8 cellular contexts compared by ENCODE assay signal in genomic region chr17:1998426-1998784, GRCh38. TPM values are rescaled to one million over a fixed set of nuclear protein-coding genes. Genes with fewer than 3 reads are reported as not detected.
A peak's percentile ranks its signal among the peaks of the same experiment; 100 is the strongest.
DNase-seq lines count a peak whose midpoint lies in the region; ATAC-seq and TF ChIP-seq lines count a peak whose summit lies in the region.
"Had no signal": no experiment of that assay in that cellular context is flagged by ENCODE, and none has a peak within 500 bp of the region (broad histone marks: within the 10 kb centered on the region; RNA-seq: fewer than 3 reads in every experiment).

No MANE protein-coding gene starts in this region.

- H3F3A ChIP-seq in GM23338 (replicated peaks; ENCODE audit: low read depth): no peaks in the 10 kb centered on the region

- H3K4me2 ChIP-seq in GM23338: peak overlapping the region; percentile 78

- peak overlapping the region; percentile 28; the same call in 1 of the 2 replicates for H2AFZ ChIP-seq in GM23338

- H3K9ac ChIP-seq in iPS-15b (ENCODE audit: low read depth, low read length) (no peak overlapping the region), skeletal muscle tissue (ENCODE audit: low read depth in 1 of 3, low read length in 3 of 3) (peak overlapping the region in 1 of 3 donors; percentile 54)

- H3K27ac Mint-ChIP-seq in GM23338 (no peak overlapping the region), HFFc6 (no peak overlapping the region)

- DNase-seq in GM23338 (ENCODE audit: low spot score): peak; percentile 45
- no peak for DNase-seq in HFFc6
- no peak for DNase-seq in NCI-H2227 treated with DMSO at 0.1 percent for 48 hours (lab: John Stamatoyannopoulos, UW)
- DNase-seq: MG63 had no signal

- peak; percentile 14 for ATAC-seq in GM23338
- ATAC-seq in HG03097 (IDR thresholded peaks at IDR 0.05; ENCODE audit: low FRiP score, unreplicated experiment): no peak

- H3K4me3 ChIP-seq in GM23338: peak overlapping the region; percentile 66
- H3K4me3 ChIP-seq in iPS-15b (ENCODE audit: low read depth, low read length): peak overlapping the region; percentile 18
- peak overlapping the region in 1 of 3 donors; percentile 52 for H3K4me3 ChIP-seq in skeletal muscle tissue (ENCODE audit: low read length in 3 of 3)
- H3K4me3 ChIP-seq: MG63 had no signal

- no peaks in the 10 kb centered on the region for H3K79me2 ChIP-seq in GM23338 (replicated peaks; ENCODE audit: insufficient read depth)

- H3K27me3 ChIP-seq in GM23338 (ENCODE audit: insufficient read depth): peaks cover 33% of the 10 kb centered on the region
- H3K27me3 ChIP-seq in iPS-15b (ENCODE audit: control insufficient read depth, insufficient read depth, low read length): peaks cover 14% of the 10 kb centered on the region
- H3K27me3 ChIP-seq in skeletal muscle tissue (ENCODE audit: control insufficient read depth in 3 of 3, insufficient read depth in 3 of 3, low read length in 3 of 3): no peaks in the 10 kb centered on the region
- H3K27me3 ChIP-seq: MG63 had no signal

- no peaks in the 10 kb centered on the region for H3K36me3 ChIP-seq in GM23338 (ENCODE audit: insufficient read depth)
- H3K36me3 ChIP-seq in iPS-15b (ENCODE audit: control insufficient read depth, insufficient read depth, low read length): no peaks in the 10 kb centered on the region
- H3K36me3 ChIP-seq in skeletal muscle tissue (ENCODE audit: control insufficient read depth in 3 of 3, insufficient read depth in 3 of 3, low read length in 3 of 3): no peaks in the 10 kb centered on the region
- H3K36me3 ChIP-seq: MG63 had no signal

- H3K9me3 ChIP-seq in iPS-15b (ENCODE audit: control insufficient read depth, insufficient read depth, low read length) (no peaks in the 10 kb centered on the region), skeletal muscle tissue (ENCODE audit: control insufficient read depth in 3 of 3, low read length in 3 of 3) (no peaks in the 10 kb centered on the region)
- H3K9me3 ChIP-seq: MG63 had no signal

- no peak overlapping the region for H3K4me3 Mint-ChIP-seq in GM23338
- H3K4me3 Mint-ChIP-seq in HFFc6: no peak overlapping the region

- no peak overlapping the region for H3K27ac ChIP-seq in GM23338 (ENCODE audit: low read depth)
- H3K27ac ChIP-seq in angular gyrus (ENCODE audit: low read depth, low read length): peak overlapping the region; percentile 30
- H3K27ac ChIP-seq in skeletal muscle tissue (ENCODE audit: low read depth, low read length): peak overlapping the region; percentile 89

- no peaks in the 10 kb centered on the region for H3K9me2 ChIP-seq in GM23338 (ENCODE audit: insufficient read depth)

- H3K4me1 Mint-ChIP-seq in GM23338 (peaks cover 31% of the 10 kb centered on the region), HFFc6 (ENCODE audit: low read depth) (peaks cover 21% of the 10 kb centered on the region)

- H3K36me3 Mint-ChIP-seq in GM23338 (ENCODE audit: low read depth): no peaks in the 10 kb centered on the region
- no peaks in the 10 kb centered on the region for H3K36me3 Mint-ChIP-seq in HFFc6 (ENCODE audit: low read depth)

- no peaks in the 10 kb centered on the region for H4K20me1 ChIP-seq in GM23338 (replicated peaks; ENCODE audit: insufficient read depth)

- no peak for TF ChIP-seq CTCF in GM23338 (conservative IDR thresholded peaks at IDR 0.05; ENCODE audit: low read depth in 2 of 2)
- TF ChIP-seq CTCF in HFFc6 (IDR thresholded peaks at IDR 0.05): no peak

- H3K4me1 ChIP-seq in GM23338 (ENCODE audit: insufficient read depth): peaks cover 14% of the 10 kb centered on the region; the same call in 1 of the 2 replicates
- peaks cover 3% of the 10 kb centered on the region for H3K4me1 ChIP-seq in iPS-15b (ENCODE audit: control insufficient read depth, insufficient read depth, low read length)
- peaks cover 24 to 53% (median 36%) of the 10 kb centered on the region in 3 donors for H3K4me1 ChIP-seq in skeletal muscle tissue (ENCODE audit: control insufficient read depth in 3 of 3, insufficient read depth in 3 of 3, low read length in 3 of 3)

- no peaks in the 10 kb centered on the region for H3K9me3 Mint-ChIP-seq in GM23338
- H3K9me3 Mint-ChIP-seq in HFFc6: no peaks in the 10 kb centered on the region

- H3K27me3 Mint-ChIP-seq in GM23338 (ENCODE audit: insufficient read depth, low read depth, poor library complexity) (peaks cover 38% of the 10 kb centered on the region), HFFc6 (ENCODE audit: insufficient read depth) (peaks cover 14% of the 10 kb centered on the region)

TF ChIP-seq in GM23338, 12 proteins besides CTCF, POLR2A, EP300 and RAD21:
- no peak for TF ChIP-seq ETS1 (IDR thresholded peaks at IDR 0.05)
- peak; percentile 45 for TF ChIP-seq EZH2 (IDR thresholded peaks at IDR 0.05; ENCODE audit: low read depth, unreplicated experiment)

RNA-seq across cellular contexts. Expression of gene RTN4RL1, which starts 26.7 kb away (rescaled TPM):
- total RNA-seq in GM23338 (2014; rRNA removed; shearing (Covaris generic)): 0.17 TPM in 1 of 2 replicates, not detected in the other
- polyA plus RNA-seq in GM23338 (2016; fragmentation: Nextera tagmentation; extraction: Ambion mirVana): not detected in 2 replicates
- 1.0 TPM for total RNA-seq in skeletal muscle tissue
- total RNA-seq in HFFc6 (2021; fragmentation: NEBNext Ultra II Directional; extraction: Animal tissue kit (Norgen Biotek cat#: 25700)): under 1 TPM; 0.33 to 0.60 (median 0.39) TPM

RNA-seq across cellular contexts. Expression of gene DPH1, which starts 31.5 kb away (rescaled TPM):
- total RNA-seq in GM23338 (2014; rRNA removed; shearing (Covaris generic)): 22.3 and 28.2 TPM in 2 replicates
- polyA plus RNA-seq in GM23338 (2016; fragmentation: Nextera tagmentation; extraction: Ambion mirVana): 9.0 and 11.8 TPM in 2 replicates
- 14.1 TPM for total RNA-seq in skeletal muscle tissue
- total RNA-seq in HFFc6 (2021; fragmentation: NEBNext Ultra II Directional; extraction: Animal tissue kit (Norgen Biotek cat#: 25700)): 10 to 100 TPM; 65.9 to 81.6 (median 71.8) TPM

RNA-seq across cellular contexts. Expression of gene OVCA2, which starts 43.4 kb away (rescaled TPM):
- total RNA-seq in GM23338 (2014; rRNA removed; shearing (Covaris generic)): 21.3 and 24.8 TPM in 2 replicates
- 14.9 and 15.9 TPM in 2 replicates for polyA plus RNA-seq in GM23338 (2016; fragmentation: Nextera tagmentation; extraction: Ambion mirVana)
- 24.0 TPM for total RNA-seq in skeletal muscle tissue
- total RNA-seq in HFFc6 (2021; fragmentation: NEBNext Ultra II Directional; extraction: Animal tissue kit (Norgen Biotek cat#: 25700)): 10 to 100 TPM; 39.5 to 44.3 (median 41.7) TPM

RNA-seq across cellular contexts. Expression of gene HIC1, which starts 56.5 kb away (rescaled TPM):
- 0.17 TPM in 1 of 2 replicates, not detected in the other for total RNA-seq in GM23338 (2014; rRNA removed; shearing (Covaris generic))
- 0.23 and 0.26 TPM in 2 replicates for polyA plus RNA-seq in GM23338 (2016; fragmentation: Nextera tagmentation; extraction: Ambion mirVana)
- total RNA-seq in skeletal muscle tissue: 23.5 TPM
- total RNA-seq in HFFc6 (2021; fragmentation: NEBNext Ultra II Directional; extraction: Animal tissue kit (Norgen Biotek cat#: 25700)): 10 to 100 TPM; 42.7 to 51.9 (median 48.0) TPM
